6 cellular contexts compared by ENCODE assay signal in the genomic region with DNA sequence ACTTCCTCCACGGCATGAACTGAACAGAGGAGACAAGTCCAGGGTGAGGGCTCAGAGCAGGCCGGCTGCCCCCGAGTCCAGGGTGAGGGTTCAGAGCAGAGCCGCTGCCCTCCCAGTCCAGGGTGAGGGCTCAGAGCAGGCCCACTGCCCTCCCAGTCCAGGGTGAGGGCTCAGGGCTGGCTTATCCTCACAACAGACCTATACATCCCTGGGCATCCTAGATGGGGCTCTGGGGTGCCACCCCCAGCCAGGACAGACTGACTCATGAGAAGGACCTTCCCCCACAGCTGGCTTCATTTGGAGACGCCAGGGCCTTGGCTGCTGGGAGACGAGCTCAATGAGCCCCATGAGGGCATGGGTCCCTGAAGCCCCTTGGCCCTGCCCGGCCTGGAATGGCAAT. TPM values are rescaled to one million over a fixed set of nuclear protein-coding genes. Genes with fewer than 3 reads are reported as not detected.
"Had no signal": no experiment of that assay in that cellular context is flagged by ENCODE, and none has a peak within 500 bp of the region (broad histone marks: within the 10 kb centered on the region; RNA-seq: fewer than 3 reads in every experiment).

No MANE protein-coding gene starts in this region.

RNA-seq across cellular contexts. Expression of a gene that starts 1.9 kb away (rescaled TPM):
- total RNA-seq: HepG2, HT-29, HT1080, IMR-90, K562 had no signal
- polyA plus RNA-seq: HepG2, IgD-negative memory B cell, IMR-90, K562 had no signal

RNA-seq across cellular contexts. Expression of a gene that starts 5.7 kb away (rescaled TPM):
- total RNA-seq: HepG2, HT-29, K562 had no signal
- polyA plus RNA-seq: HepG2, IgD-negative memory B cell, K562 had no signal
